In genomic region chr1:230351983-230352382, GRCh38 we compare ENCODE assay signal across 31 cellular contexts.
"Had no signal": no experiment of that assay in that cellular context is flagged by ENCODE, and none has a peak within 500 bp of the region (broad histone marks: within the 10 kb centered on the region; RNA-seq: fewer than 3 reads in every experiment).

No MANE protein-coding gene starts in this region.

- ATAC-seq: activated CD4-positive, alpha-beta T cell treated with anti-CD3 and anti-CD28 coated beads for 36 hours; activated T-cell treated with anti-CD3 and anti-CD28 coated beads, Interleukin-2, amount 50 U/mL, for 4 hours; activated T-helper 17 cell treated with anti-CD3 and anti-CD28 coated beads, Interleukin-2, amount 50 U/mL, for 72 hours; effector memory CD8-positive, alpha-beta T cell; foreskin keratinocyte; gastrocnemius medialis; heart right ventricle; T-helper 17 cell had no signal

- H3K27me3 ChIP-seq: brain microvascular endothelial cell, esophagus muscularis mucosa, gastrocnemius medialis, heart right ventricle had no signal

- FAIRE-seq: astrocyte, bronchial epithelial cell, colon had no signal

- H3K27ac ChIP-seq: brain microvascular endothelial cell, esophagus muscularis mucosa, foreskin keratinocyte, gastrocnemius medialis, heart right ventricle had no signal

- H3K9me3 ChIP-seq: esophagus muscularis mucosa, gastrocnemius medialis, heart right ventricle had no signal

- H3K36me3 ChIP-seq: brain microvascular endothelial cell, esophagus muscularis mucosa, gastrocnemius medialis, heart right ventricle had no signal

- DNase-seq: activated CD4-positive, alpha-beta memory T cell treated with anti-CD3 and anti-CD28 coated beads, Interleukin-2, amount 10 ng/mL, durations not matched to agents 7 days and 5 days; activated CD4-positive, alpha-beta T cell treated with anti-CD3 and anti-CD28 coated beads for 36 hours; activated CD4-positive, alpha-beta T cell treated with anti-CD3 and anti-CD28 coated beads, Interleukin-2, amount 10 ng/mL, durations not matched to agents 7 days and 5 days; activated CD4-positive, alpha-beta T cell treated with anti-CD3 and anti-CD28 coated beads, Interleukin-2, amount 50 U/mL, for 4 hours; activated CD4-positive, CD25-positive, alpha-beta regulatory T cell; activated CD4-positive, CD25-positive, alpha-beta regulatory T cell treated with anti-CD3 and anti-CD28 coated beads, Interleukin-2, amount 50 U/mL, for 72 hours; activated effector memory CD4-positive, alpha-beta T cell treated with Interleukin-2 at 50 U/mL for 16 hours; activated gamma-delta T cell treated with Interleukin-2 at 50 U/mL for 16 hours; activated naive CD4-positive, alpha-beta T cell treated with anti-CD3 and anti-CD28 coated beads, Interleukin-2, amount 50 U/mL, for 16 hours; activated naive CD4-positive, alpha-beta T cell treated with Interleukin-2 at 50 U/mL for 16 hours; activated T-cell treated with anti-CD3 and anti-CD28 coated beads, Interleukin-2, amount 50 U/mL, for 4 hours; amniotic stem cell; anterior cingulate cortex; brain microvascular endothelial cell; caudate nucleus; cortex of kidney; dermis blood vessel endothelial cell; effector CD4-positive, alpha-beta T cell; effector memory CD8-positive, alpha-beta T cell; erythroblast; foreskin keratinocyte; gastrocnemius medialis; heart right ventricle; T-helper 1 cell; T-helper 17 cell; T1000 had no signal

- H3K4me3 ChIP-seq: esophagus muscularis mucosa, gastrocnemius medialis, heart right ventricle had no signal

- H3K4me1 ChIP-seq: foreskin keratinocyte had no signal
